Comparison of ENCODE assay signal across 1 cellular context in the genomic region with DNA sequence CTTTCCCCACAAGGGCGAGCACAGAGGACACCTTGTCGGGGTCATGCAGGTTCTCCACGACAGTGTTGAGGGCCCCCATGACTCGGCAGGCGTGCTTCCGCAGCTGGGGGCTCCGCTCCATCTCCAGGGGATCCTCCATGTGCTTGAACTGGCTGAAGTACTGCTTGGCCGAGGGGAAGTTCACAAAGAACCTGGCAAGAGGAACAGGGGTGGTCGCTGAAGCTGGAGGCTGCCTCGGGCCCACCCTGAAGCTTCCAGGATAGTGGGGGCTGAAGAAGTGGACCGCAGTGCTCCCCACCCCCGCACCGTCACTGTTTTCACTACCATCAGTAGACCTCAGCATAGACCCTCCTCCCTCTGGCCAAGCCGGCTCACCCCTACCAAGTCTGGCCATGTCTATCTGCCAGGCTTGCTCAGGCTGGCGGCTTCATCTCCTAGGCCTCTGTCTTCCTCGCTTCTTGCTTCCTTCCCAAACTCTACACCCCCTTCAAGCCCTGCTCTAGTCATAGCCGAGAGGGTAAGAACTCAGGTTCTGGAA.
A peak's percentile ranks its signal among the peaks of the same experiment; 100 is the strongest.
TF ChIP-seq lines count a peak whose summit lies in the region.

No MANE protein-coding gene starts in this region.

TF ChIP-seq in HEK293, 187 proteins besides CTCF, POLR2A, EP300 and RAD21 (continued from another document):
- TF ChIP-seq, protein P1, sequence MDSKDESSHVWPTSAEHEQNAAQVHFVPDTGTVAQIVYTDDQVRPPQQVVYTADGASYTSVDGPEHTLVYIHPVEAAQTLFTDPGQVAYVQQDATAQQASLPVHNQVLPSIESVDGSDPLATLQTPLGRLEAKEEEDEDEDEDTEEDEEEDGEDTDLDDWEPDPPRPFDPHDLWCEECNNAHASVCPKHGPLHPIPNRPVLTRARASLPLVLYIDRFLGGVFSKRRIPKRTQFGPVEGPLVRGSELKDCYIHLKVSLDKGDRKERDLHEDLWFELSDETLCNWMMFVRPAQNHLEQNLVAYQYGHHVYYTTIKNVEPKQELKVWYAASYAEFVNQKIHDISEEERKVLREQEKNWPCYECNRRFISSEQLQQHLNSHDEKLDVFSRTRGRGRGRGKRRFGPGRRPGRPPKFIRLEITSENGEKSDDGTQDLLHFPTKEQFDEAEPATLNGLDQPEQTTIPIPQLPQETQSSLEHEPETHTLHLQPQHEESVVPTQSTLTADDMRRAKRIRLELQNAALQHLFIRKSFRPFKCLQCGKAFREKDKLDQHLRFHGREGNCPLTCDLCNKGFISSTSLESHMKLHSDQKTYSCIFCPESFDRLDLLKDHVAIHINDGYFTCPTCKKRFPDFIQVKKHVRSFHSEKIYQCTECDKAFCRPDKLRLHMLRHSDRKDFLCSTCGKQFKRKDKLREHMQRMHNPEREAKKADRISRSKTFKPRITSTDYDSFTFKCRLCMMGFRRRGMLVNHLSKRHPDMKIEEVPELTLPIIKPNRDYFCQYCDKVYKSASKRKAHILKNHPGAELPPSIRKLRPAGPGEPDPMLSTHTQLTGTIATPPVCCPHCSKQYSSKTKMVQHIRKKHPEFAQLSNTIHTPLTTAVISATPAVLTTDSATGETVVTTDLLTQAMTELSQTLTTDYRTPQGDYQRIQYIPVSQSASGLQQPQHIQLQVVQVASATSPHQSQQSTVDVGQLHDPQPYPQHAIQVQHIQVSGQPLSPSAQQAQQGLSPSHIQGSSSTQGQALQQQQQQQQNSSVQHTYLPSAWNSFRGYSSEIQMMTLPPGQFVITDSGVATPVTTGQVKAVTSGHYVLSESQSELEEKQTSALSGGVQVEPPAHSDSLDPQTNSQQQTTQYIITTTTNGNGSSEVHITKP (tag by site-specific recombination; IDR thresholded peaks at IDR 0.05) = peak; percentile 83
- TF ChIP-seq GLIS1 (tag by site-specific recombination; IDR thresholded peaks at IDR 0.05) = no peak
- TF ChIP-seq OVOL3 (tag by site-specific recombination; IDR thresholded peaks at IDR 0.05) = no peak
- no peak for TF ChIP-seq ZNF776 (tag by site-specific recombination; IDR thresholded peaks at IDR 0.05; ENCODE audit: borderline replicate concordance)
- TF ChIP-seq SETDB1 (IDR thresholded peaks at IDR 0.05; ENCODE audit: insufficient read length, low read length) = no peak
- TF ChIP-seq, protein P2, sequence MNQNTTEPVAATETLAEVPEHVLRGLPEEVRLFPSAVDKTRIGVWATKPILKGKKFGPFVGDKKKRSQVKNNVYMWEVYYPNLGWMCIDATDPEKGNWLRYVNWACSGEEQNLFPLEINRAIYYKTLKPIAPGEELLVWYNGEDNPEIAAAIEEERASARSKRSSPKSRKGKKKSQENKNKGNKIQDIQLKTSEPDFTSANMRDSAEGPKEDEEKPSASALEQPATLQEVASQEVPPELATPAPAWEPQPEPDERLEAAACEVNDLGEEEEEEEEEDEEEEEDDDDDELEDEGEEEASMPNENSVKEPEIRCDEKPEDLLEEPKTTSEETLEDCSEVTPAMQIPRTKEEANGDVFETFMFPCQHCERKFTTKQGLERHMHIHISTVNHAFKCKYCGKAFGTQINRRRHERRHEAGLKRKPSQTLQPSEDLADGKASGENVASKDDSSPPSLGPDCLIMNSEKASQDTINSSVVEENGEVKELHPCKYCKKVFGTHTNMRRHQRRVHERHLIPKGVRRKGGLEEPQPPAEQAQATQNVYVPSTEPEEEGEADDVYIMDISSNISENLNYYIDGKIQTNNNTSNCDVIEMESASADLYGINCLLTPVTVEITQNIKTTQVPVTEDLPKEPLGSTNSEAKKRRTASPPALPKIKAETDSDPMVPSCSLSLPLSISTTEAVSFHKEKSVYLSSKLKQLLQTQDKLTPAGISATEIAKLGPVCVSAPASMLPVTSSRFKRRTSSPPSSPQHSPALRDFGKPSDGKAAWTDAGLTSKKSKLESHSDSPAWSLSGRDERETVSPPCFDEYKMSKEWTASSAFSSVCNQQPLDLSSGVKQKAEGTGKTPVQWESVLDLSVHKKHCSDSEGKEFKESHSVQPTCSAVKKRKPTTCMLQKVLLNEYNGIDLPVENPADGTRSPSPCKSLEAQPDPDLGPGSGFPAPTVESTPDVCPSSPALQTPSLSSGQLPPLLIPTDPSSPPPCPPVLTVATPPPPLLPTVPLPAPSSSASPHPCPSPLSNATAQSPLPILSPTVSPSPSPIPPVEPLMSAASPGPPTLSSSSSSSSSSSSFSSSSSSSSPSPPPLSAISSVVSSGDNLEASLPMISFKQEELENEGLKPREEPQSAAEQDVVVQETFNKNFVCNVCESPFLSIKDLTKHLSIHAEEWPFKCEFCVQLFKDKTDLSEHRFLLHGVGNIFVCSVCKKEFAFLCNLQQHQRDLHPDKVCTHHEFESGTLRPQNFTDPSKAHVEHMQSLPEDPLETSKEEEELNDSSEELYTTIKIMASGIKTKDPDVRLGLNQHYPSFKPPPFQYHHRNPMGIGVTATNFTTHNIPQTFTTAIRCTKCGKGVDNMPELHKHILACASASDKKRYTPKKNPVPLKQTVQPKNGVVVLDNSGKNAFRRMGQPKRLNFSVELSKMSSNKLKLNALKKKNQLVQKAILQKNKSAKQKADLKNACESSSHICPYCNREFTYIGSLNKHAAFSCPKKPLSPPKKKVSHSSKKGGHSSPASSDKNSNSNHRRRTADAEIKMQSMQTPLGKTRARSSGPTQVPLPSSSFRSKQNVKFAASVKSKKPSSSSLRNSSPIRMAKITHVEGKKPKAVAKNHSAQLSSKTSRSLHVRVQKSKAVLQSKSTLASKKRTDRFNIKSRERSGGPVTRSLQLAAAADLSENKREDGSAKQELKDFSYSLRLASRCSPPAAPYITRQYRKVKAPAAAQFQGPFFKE (tag by site-specific recombination; IDR thresholded peaks at IDR 0.05; ENCODE audit: borderline replicate concordance) = no peak
